In genomic region chr10:50503661-50504320, GRCh38 we compare ENCODE assay signal across 15 cellular contexts.
DNase-seq lines count a peak whose midpoint lies in the region; ATAC-seq and TF ChIP-seq lines count a peak whose summit lies in the region.
"Had no signal": no experiment of that assay in that cellular context is flagged by ENCODE, and none has a peak within 500 bp of the region (broad histone marks: within the 10 kb centered on the region; RNA-seq: fewer than 3 reads in every experiment).

No MANE protein-coding gene starts in this region.

- TF ChIP-seq POLR2A in esophagus squamous epithelium (IDR thresholded peaks at IDR 0.05): no peak
- no peak for TF ChIP-seq POLR2A in suprapubic skin (IDR thresholded peaks at IDR 0.05)

- intact Hi-C loops in esophagus squamous epithelium (cut with DNase I): no loop called here

- H3K9me3 Mint-ChIP-seq in activated T-cell treated with anti-CD3 and anti-CD28 coated beads, Interleukin-2, amount 50 U/mL, for 24 hours: no peaks in the 10 kb centered on the region
- peaks cover 4% of the 10 kb centered on the region for H3K9me3 Mint-ChIP-seq in activated T-cell treated with anti-CD3 and anti-CD28 coated beads, Interleukin-2, amount 50 U/mL, for 4 hours
- H3K9me3 Mint-ChIP-seq: activated naive CD4-positive, alpha-beta T cell treated with anti-CD3 and anti-CD28 coated beads, Interleukin-2, amount 50 U/mL, for 24 hours had no signal

- no peaks in the 10 kb centered on the region for H3K27me3 Mint-ChIP-seq in activated T-cell treated with anti-CD3 and anti-CD28 coated beads, Interleukin-2, amount 50 U/mL, for 24 hours
- H3K27me3 Mint-ChIP-seq in activated T-cell treated with anti-CD3 and anti-CD28 coated beads, Interleukin-2, amount 50 U/mL, for 4 hours (ENCODE audit: low read depth): no peaks in the 10 kb centered on the region
- H3K27me3 Mint-ChIP-seq: activated naive CD4-positive, alpha-beta T cell treated with anti-CD3 and anti-CD28 coated beads, Interleukin-2, amount 50 U/mL, for 24 hours; IgD-negative memory B cell had no signal

- DNase-seq in activated T-cell treated with anti-CD3 and anti-CD28 coated beads, Interleukin-2, amount 50 U/mL, for 24 hours: no peak
- DNase-seq in activated T-cell treated with anti-CD3 and anti-CD28 coated beads, Interleukin-2, amount 50 U/mL, for 4 hours: no peak
- DNase-seq in SK-N-DZ (ENCODE audit: low spot score): peak; percentile 11
- no peak for DNase-seq in esophagus squamous epithelium (lab: John Stamatoyannopoulos, UW)
- DNase-seq in suprapubic skin (ENCODE audit: low spot score in 2 of 2): no peak
- no peak for DNase-seq in GM20000 (ENCODE audit: low spot score)
- DNase-seq: ACHN, kidney, NCI-H1092 treated with DMSO at 0.1 percent for 48 hours, NCI-H2227 treated with DMSO at 0.1 percent for 48 hours, OCI-M1 had no signal

- TF ChIP-seq EP300 in suprapubic skin (IDR thresholded peaks at IDR 0.05): no peak

- 50 to 56% methylated on average over 5 to 9 of the region's 10 CpGs for WGBS in esophagus squamous epithelium, 2 donors
- WGBS in suprapubic skin: 64% methylated on average over 10 of the region's 10 CpGs

- H3K27ac Mint-ChIP-seq in activated T-cell treated with anti-CD3 and anti-CD28 coated beads, Interleukin-2, amount 50 U/mL, for 24 hours: peak overlapping the region; percentile 14
- H3K27ac Mint-ChIP-seq: activated naive CD4-positive, alpha-beta T cell treated with anti-CD3 and anti-CD28 coated beads, Interleukin-2, amount 50 U/mL, for 24 hours had no signal

- no peak overlapping the region for H3K4me3 Mint-ChIP-seq in activated T-cell treated with anti-CD3 and anti-CD28 coated beads, Interleukin-2, amount 50 U/mL, for 24 hours
- no peak overlapping the region for H3K4me3 Mint-ChIP-seq in activated T-cell treated with anti-CD3 and anti-CD28 coated beads, Interleukin-2, amount 50 U/mL, for 4 hours
- H3K4me3 Mint-ChIP-seq: activated naive CD4-positive, alpha-beta T cell treated with anti-CD3 and anti-CD28 coated beads, Interleukin-2, amount 50 U/mL, for 24 hours; IgD-negative memory B cell had no signal

- peaks cover 76% of the 10 kb centered on the region for H3K4me1 Mint-ChIP-seq in activated T-cell treated with anti-CD3 and anti-CD28 coated beads, Interleukin-2, amount 50 U/mL, for 24 hours (ENCODE audit: low read depth)
- H3K4me1 Mint-ChIP-seq in activated T-cell treated with anti-CD3 and anti-CD28 coated beads, Interleukin-2, amount 50 U/mL, for 4 hours (ENCODE audit: low read depth): peaks cover 68% of the 10 kb centered on the region

- no peaks in the 10 kb centered on the region for H3K27me3 ChIP-seq in esophagus squamous epithelium
- no peaks in the 10 kb centered on the region for H3K27me3 ChIP-seq in suprapubic skin

- ATAC-seq in activated T-cell treated with anti-CD3 and anti-CD28 coated beads, Interleukin-2, amount 50 U/mL, for 4 hours: no peak
- ATAC-seq in GM19351 (IDR thresholded peaks at IDR 0.05; ENCODE audit: unreplicated experiment) (no peak), HG03280 (IDR thresholded peaks at IDR 0.05; ENCODE audit: unreplicated experiment) (no peak)

- H3K4me3 ChIP-seq in esophagus squamous epithelium: no peak overlapping the region
- no peak overlapping the region for H3K4me3 ChIP-seq in suprapubic skin

- H3K36me3 ChIP-seq in esophagus squamous epithelium (no peaks in the 10 kb centered on the region), suprapubic skin (no peaks in the 10 kb centered on the region)

- peaks cover 11% of the 10 kb centered on the region for H3K36me3 Mint-ChIP-seq in activated T-cell treated with anti-CD3 and anti-CD28 coated beads, Interleukin-2, amount 50 U/mL, for 24 hours (ENCODE audit: low read depth)
- peaks cover 12% of the 10 kb centered on the region for H3K36me3 Mint-ChIP-seq in activated T-cell treated with anti-CD3 and anti-CD28 coated beads, Interleukin-2, amount 50 U/mL, for 4 hours (ENCODE audit: insufficient read depth)

- H3K9me3 ChIP-seq in esophagus squamous epithelium (no peaks in the 10 kb centered on the region), suprapubic skin (no peaks in the 10 kb centered on the region)

- H3K27ac ChIP-seq in esophagus squamous epithelium (peak overlapping the region; percentile 43 to 73 (median 56)), suprapubic skin (peak overlapping the region; percentile 65)

- TF ChIP-seq CTCF in esophagus squamous epithelium (IDR thresholded peaks at IDR 0.05) (no peak), suprapubic skin (IDR thresholded peaks at IDR 0.05) (no peak), GM20000 (IDR thresholded peaks at IDR 0.05; ENCODE audit: extremely low read depth, missing control alignments) (no peak)

- H3K4me1 ChIP-seq in esophagus squamous epithelium (peaks cover 4 to 38% (median 10%) of the 10 kb centered on the region in 3 donors), suprapubic skin (peaks cover 33% of the 10 kb centered on the region)
